In the genomic region with DNA sequence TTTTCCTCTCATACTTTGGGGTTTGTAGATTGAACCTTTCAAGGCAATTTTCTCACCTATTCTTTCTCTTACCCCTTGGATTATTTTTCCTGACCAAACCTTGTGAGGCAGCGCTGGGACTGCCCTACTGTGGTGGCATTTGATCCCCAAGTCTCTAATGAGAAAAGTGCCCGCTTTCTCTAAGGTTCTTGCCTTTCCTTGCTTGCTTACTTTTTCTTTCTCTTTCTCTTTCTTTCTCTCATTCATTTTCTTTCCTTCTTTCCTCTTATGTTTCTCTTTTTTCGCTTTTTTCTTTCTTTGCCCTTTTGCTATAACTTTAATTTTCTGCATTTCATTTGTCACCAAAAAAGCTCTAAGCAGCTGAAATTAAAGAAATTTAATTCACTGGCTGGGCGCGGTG, we compare ENCODE assay signal across 29 cellular contexts. TPM values are rescaled to one million over a fixed set of nuclear protein-coding genes. Genes with fewer than 3 reads are reported as not detected.
DNase-seq lines count a peak whose midpoint lies in the region; ATAC-seq, FAIRE-seq and TF ChIP-seq lines count a peak whose summit lies in the region.
"Had no signal": no experiment of that assay in that cellular context is flagged by ENCODE, and none has a peak within 500 bp of the region (broad histone marks: within the 10 kb centered on the region; RNA-seq: fewer than 3 reads in every experiment).

No MANE protein-coding gene starts in this region.

- H3K36me3 Mint-ChIP-seq in activated naive CD8-positive, alpha-beta T cell, result peaks cover 18% of the 10 kb centered on the region
- H3K36me3 Mint-ChIP-seq in activated naive CD8-positive, alpha-beta T cell treated with anti-CD3 and anti-CD28 coated beads, Interleukin-2, amount 50 U/mL, for 24 hours (ENCODE audit: low read depth), result peaks cover 36% of the 10 kb centered on the region
- H3K36me3 Mint-ChIP-seq in T-helper 17 cell (ENCODE audit: low read depth), result peaks cover 14% of the 10 kb centered on the region
- H3K36me3 Mint-ChIP-seq in astrocyte (ENCODE audit: low read depth, unreplicated experiment), result peaks cover 28% of the 10 kb centered on the region
- peaks cover 74% of the 10 kb centered on the region for H3K36me3 Mint-ChIP-seq in stimulated activated effector memory CD8-positive, alpha-beta T cell treated with anti-CD3 and anti-CD28 coated beads, Interleukin-12 subunit alpha, Interleukin-12 subunit beta, amount 100 ng/mL, for 72 hours

- no peak for FAIRE-seq in astrocyte (lab: Jason Lieb, UNC)
- FAIRE-seq: A204.1, GM12891, GM19239, H54, HepG2 had no signal

- DNase-seq in activated naive CD8-positive, alpha-beta T cell treated with anti-CD3 and anti-CD28 coated beads, Interleukin-2, amount 50 U/mL, for 24 hours, result no peak
- DNase-seq in T-helper 17 cell, result no peak
- no peak for DNase-seq in astrocyte (ENCODE audit: low read depth)
- no peak for DNase-seq in stimulated activated effector memory CD8-positive, alpha-beta T cell treated with anti-CD3 and anti-CD28 coated beads, Interleukin-12 subunit alpha, Interleukin-12 subunit beta, amount 100 ng/mL, for 72 hours (ENCODE audit: low spot score in 2 of 2)
- DNase-seq in NOMO-1 (lab: John Stamatoyannopoulos, UW; ENCODE audit: unreplicated experiment in 2 of 2), result no peak
- DNase-seq: Calu3; CD8-positive, alpha-beta T cell; DMS79 treated with DMSO at 0.1 percent for 48 hours; GF-D8; Karpas-422; NCI-H1092; NCI-H1436 treated with DMSO at 0.1 percent for 48 hours; NCI-H187 treated with DMSO at 0.1 percent for 48 hours; NCI-H2171 treated with DMSO at 0.1 percent for 48 hours; NCI-H524 treated with DMSO at 0.1 percent for 48 hours; NCI-H82; NK-92 treated with Interleukin-12 subunit alpha and Interleukin-12 subunit beta, amount 100 ng/mL, for 24 hours; Right ventricle myocardium superior; RPMI8226 had no signal

- peaks cover 19% of the 10 kb centered on the region for H3K36me3 ChIP-seq in astrocyte (ENCODE audit: insufficient read depth, low read length)

- TF ChIP-seq CTCF in astrocyte (IDR thresholded peaks at IDR 0.05; ENCODE audit: insufficient read depth, low read depth, low read length), result no peak

- H3K4me3 Mint-ChIP-seq in activated naive CD8-positive, alpha-beta T cell, result no peak overlapping the region
- H3K4me3 Mint-ChIP-seq in activated naive CD8-positive, alpha-beta T cell treated with anti-CD3 and anti-CD28 coated beads, Interleukin-2, amount 50 U/mL, for 24 hours, result no peak overlapping the region
- H3K4me3 Mint-ChIP-seq in T-helper 17 cell, result no peak overlapping the region
- H3K4me3 Mint-ChIP-seq in astrocyte (ENCODE audit: unreplicated experiment), result no peak overlapping the region
- no peak overlapping the region for H3K4me3 Mint-ChIP-seq in stimulated activated effector memory CD8-positive, alpha-beta T cell treated with anti-CD3 and anti-CD28 coated beads, Interleukin-12 subunit alpha, Interleukin-12 subunit beta, amount 100 ng/mL, for 72 hours
- H3K4me3 Mint-ChIP-seq: CD8-positive, alpha-beta T cell had no signal

- H3K27ac Mint-ChIP-seq in activated naive CD8-positive, alpha-beta T cell, result peak overlapping the region; percentile 81
- H3K27ac Mint-ChIP-seq in activated naive CD8-positive, alpha-beta T cell treated with anti-CD3 and anti-CD28 coated beads, Interleukin-2, amount 50 U/mL, for 24 hours, result no peak overlapping the region
- H3K27ac Mint-ChIP-seq in T-helper 17 cell (peak overlapping the region; percentile 85), astrocyte (ENCODE audit: unreplicated experiment) (peak overlapping the region; percentile 62)
- peak overlapping the region; percentile 48 for H3K27ac Mint-ChIP-seq in stimulated activated effector memory CD8-positive, alpha-beta T cell treated with anti-CD3 and anti-CD28 coated beads, Interleukin-12 subunit alpha, Interleukin-12 subunit beta, amount 100 ng/mL, for 72 hours

- H3K27me3 Mint-ChIP-seq in activated naive CD8-positive, alpha-beta T cell, result no peaks in the 10 kb centered on the region
- no peaks in the 10 kb centered on the region for H3K27me3 Mint-ChIP-seq in activated naive CD8-positive, alpha-beta T cell treated with anti-CD3 and anti-CD28 coated beads, Interleukin-2, amount 50 U/mL, for 24 hours
- no peaks in the 10 kb centered on the region for H3K27me3 Mint-ChIP-seq in T-helper 17 cell
- no peaks in the 10 kb centered on the region for H3K27me3 Mint-ChIP-seq in astrocyte (ENCODE audit: low read depth, unreplicated experiment)

- H3K9ac ChIP-seq in astrocyte (ENCODE audit: low read length), result no peak overlapping the region
- H3K9ac ChIP-seq: BLaER1 had no signal

- ATAC-seq in activated naive CD8-positive, alpha-beta T cell treated with anti-CD3 and anti-CD28 coated beads, Interleukin-2, amount 50 U/mL, for 24 hours, result no peak
- ATAC-seq in T-helper 17 cell (no peak), GM21381 (IDR thresholded peaks at IDR 0.05; ENCODE audit: unreplicated experiment) (no peak), HG02870 (IDR thresholded peaks at IDR 0.05; ENCODE audit: unreplicated experiment) (no peak)
- no peak for ATAC-seq in stimulated activated effector memory CD8-positive, alpha-beta T cell treated with anti-CD3 and anti-CD28 coated beads, Interleukin-12 subunit alpha, Interleukin-12 subunit beta, amount 100 ng/mL, for 72 hours
- ATAC-seq: CD8-positive, alpha-beta T cell; HepG2 had no signal

- peaks cover 16% of the 10 kb centered on the region for H4K20me1 ChIP-seq in astrocyte (ENCODE audit: insufficient read depth, low read length)
- H4K20me1 ChIP-seq: BLaER1 had no signal

- no peak overlapping the region for H3K27ac ChIP-seq in astrocyte (ENCODE audit: low read depth, low read length)
- H3K27ac ChIP-seq: BLaER1, SJSA1 had no signal

- no peak overlapping the region for H3K4me2 ChIP-seq in astrocyte (ENCODE audit: low read length)
- H3K4me2 ChIP-seq: BLaER1 had no signal

- H3K27me3 ChIP-seq in astrocyte (ENCODE audit: insufficient read depth, low read length), result no peaks in the 10 kb centered on the region
- H3K27me3 ChIP-seq: BLaER1, SJSA1 had no signal

- H3K9me3 ChIP-seq in T-helper 17 cell (ENCODE audit: control insufficient read depth, low read length, poor library complexity, severe bottlenecking) (no peaks in the 10 kb centered on the region), astrocyte (ENCODE audit: insufficient read depth, low read depth, low read length) (no peaks in the 10 kb centered on the region)
- H3K9me3 ChIP-seq: BLaER1, SJSA1 had no signal

- H3K9me3 Mint-ChIP-seq in activated naive CD8-positive, alpha-beta T cell (ENCODE audit: low read depth), result no peaks in the 10 kb centered on the region
- no peaks in the 10 kb centered on the region for H3K9me3 Mint-ChIP-seq in activated naive CD8-positive, alpha-beta T cell treated with anti-CD3 and anti-CD28 coated beads, Interleukin-2, amount 50 U/mL, for 24 hours
- no peaks in the 10 kb centered on the region for H3K9me3 Mint-ChIP-seq in astrocyte (ENCODE audit: unreplicated experiment)
- H3K9me3 Mint-ChIP-seq in stimulated activated effector memory CD8-positive, alpha-beta T cell treated with anti-CD3 and anti-CD28 coated beads, Interleukin-12 subunit alpha, Interleukin-12 subunit beta, amount 100 ng/mL, for 72 hours, result no peaks in the 10 kb centered on the region
- H3K9me3 Mint-ChIP-seq: CD8-positive, alpha-beta T cell had no signal

- H3K4me3 ChIP-seq in astrocyte (ENCODE audit: insufficient read depth, low read depth, low read length), result no peak overlapping the region
- H3K4me3 ChIP-seq: BLaER1, SJSA1 had no signal

- no peaks in the 10 kb centered on the region for H3K79me2 ChIP-seq in astrocyte (ENCODE audit: insufficient read depth, low read length)

- H3K4me1 ChIP-seq in astrocyte (ENCODE audit: insufficient read depth, low read length), result peaks cover 17% of the 10 kb centered on the region
- H3K4me1 ChIP-seq: BLaER1 had no signal

- H3K4me1 Mint-ChIP-seq in activated naive CD8-positive, alpha-beta T cell (ENCODE audit: low read depth), result peaks cover 35% of the 10 kb centered on the region
- H3K4me1 Mint-ChIP-seq in activated naive CD8-positive, alpha-beta T cell treated with anti-CD3 and anti-CD28 coated beads, Interleukin-2, amount 50 U/mL, for 24 hours, result peaks cover 33% of the 10 kb centered on the region
- H3K4me1 Mint-ChIP-seq in T-helper 17 cell, result peaks cover 20% of the 10 kb centered on the region
- H3K4me1 Mint-ChIP-seq in astrocyte (ENCODE audit: low read depth, unreplicated experiment), result peaks cover 9% of the 10 kb centered on the region
- peaks cover 7% of the 10 kb centered on the region for H3K4me1 Mint-ChIP-seq in stimulated activated effector memory CD8-positive, alpha-beta T cell treated with anti-CD3 and anti-CD28 coated beads, Interleukin-12 subunit alpha, Interleukin-12 subunit beta, amount 100 ng/mL, for 72 hours

- no peak overlapping the region for H2AFZ ChIP-seq in astrocyte (ENCODE audit: low read depth, low read length)

RNA-seq across cellular contexts. Expression of a gene that starts 40.7 kb away (rescaled TPM):
- total RNA-seq in T-helper 17 cell (10 to 100 TPM; 59.2 to 67.5 TPM), astrocyte (70.1 and 83.4 TPM in 2 replicates)
